Comparison of ENCODE assay signal across 22 cellular contexts in the genomic region with DNA sequence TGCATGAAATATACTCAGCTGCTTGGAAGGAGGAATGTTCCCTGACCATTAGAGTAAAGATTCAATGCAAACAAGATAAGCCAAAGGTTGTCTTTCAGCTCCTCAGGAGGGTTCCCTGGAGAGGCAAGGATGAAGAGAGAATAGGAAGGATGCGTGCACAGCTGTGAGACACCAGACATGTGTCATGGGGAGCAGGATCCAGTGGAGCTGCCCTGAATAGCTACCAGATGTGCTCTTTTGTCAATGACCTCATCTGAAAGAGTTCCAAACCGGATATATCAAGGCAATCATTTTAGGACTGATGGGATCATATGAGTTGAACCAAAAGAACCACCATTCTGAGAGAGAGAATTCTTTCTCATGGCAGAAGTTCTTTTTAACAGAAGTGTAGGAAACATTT.
DNase-seq lines count a peak whose midpoint lies in the region; ATAC-seq and TF ChIP-seq lines count a peak whose summit lies in the region.
"Had no signal": no experiment of that assay in that cellular context is flagged by ENCODE, and none has a peak within 500 bp of the region (broad histone marks: within the 10 kb centered on the region; RNA-seq: fewer than 3 reads in every experiment).

No MANE protein-coding gene starts in this region.

- no peak for TF ChIP-seq POLR2A in heart left ventricle (IDR thresholded peaks at IDR 0.05)

- WGBS in heart left ventricle, 4 donors = 51 to 81% (median 60%) methylated on average over 2 of the region's 2 CpGs

- H3K9me3 ChIP-seq in heart left ventricle (no peaks in the 10 kb centered on the region), left ventricle myocardium inferior (replicated peaks) (no peaks in the 10 kb centered on the region), mucosa of descending colon (no peaks in the 10 kb centered on the region)
- H3K9me3 ChIP-seq: esophagus muscularis mucosa, lower lobe of right lung, testis had no signal

- DNase-seq in heart left ventricle (peak in 4 of 5 donors; percentile 19 to 48 (median 30)), left ventricle myocardium inferior (no peak), RPMI7951 (ENCODE audit: low read depth) (peak; percentile 84), foreskin fibroblast (peak; percentile 88 to 95), mucosa of descending colon (no peak), NCI-H345 (lab: John Stamatoyannopoulos, UW) (no peak), NCI-H774 (lab: John Stamatoyannopoulos, UW) (no peak)
- DNase-seq: amygdala; dermis blood vessel endothelial cell; KG1; lower lobe of right lung; natural killer cell; NCI-H1417 treated with DMSO at 0.1 percent for 48 hours; NCI-H446 treated with DMSO at 0.1 percent for 48 hours; stimulated activated CD4-positive, alpha-beta T cell treated with anti-CD3 and anti-CD28 coated beads, Interleukin-1b, Interleukin-23, amount 100 ng/mL, for 48 hours; testis; WERI-Rb-1 had no signal

- H3K36me3 ChIP-seq in heart left ventricle (no peaks in the 10 kb centered on the region), left ventricle myocardium inferior (no peaks in the 10 kb centered on the region), mucosa of descending colon (ENCODE audit: low read depth) (no peaks in the 10 kb centered on the region)
- H3K36me3 ChIP-seq: esophagus muscularis mucosa, lower lobe of right lung, WERI-Rb-1 had no signal

- peak in 3 of 4 donors; percentile 58 to 96 (median 77) for ATAC-seq in heart left ventricle
- ATAC-seq in mucosa of descending colon = no peak
- no peak for ATAC-seq in HG03280 (IDR thresholded peaks at IDR 0.05; ENCODE audit: unreplicated experiment)
- ATAC-seq: activated T-helper 17 cell treated with anti-CD3 and anti-CD28 coated beads, Interleukin-2, amount 50 U/mL, for 72 hours; HCT116; natural killer cell; SK-N-SH treated with all-trans-retinoic acid at 6 μM for 48 hours had no signal

- H3K4me1 ChIP-seq in heart left ventricle (peaks cover 0 to 8% (median 0%) of the 10 kb centered on the region in 12 donors), left ventricle myocardium inferior (no peaks in the 10 kb centered on the region), mucosa of descending colon (ENCODE audit: low read depth) (no peaks in the 10 kb centered on the region)
- H3K4me1 ChIP-seq: lower lobe of right lung, testis had no signal

- intact Hi-C loops in heart left ventricle (cut with DNase I) (no loop called here), left ventricle myocardium inferior (cut with micrococcal nuclease) (no loop called here), mucosa of descending colon (cut with DNase I, micrococcal nuclease) (no loop called here)

- H3K4me3 ChIP-seq in heart left ventricle = no peak overlapping the region
- no peak overlapping the region for H3K4me3 ChIP-seq in left ventricle myocardium inferior
- no peak overlapping the region for H3K4me3 ChIP-seq in foreskin fibroblast (ENCODE audit: low read depth in 1 of 2, low read length in 2 of 2)
- H3K4me3 ChIP-seq in mucosa of descending colon = no peak overlapping the region
- H3K4me3 ChIP-seq: esophagus muscularis mucosa, lower lobe of right lung, testis had no signal

- no peaks in the 10 kb centered on the region for H3K27me3 ChIP-seq in heart left ventricle
- H3K27me3 ChIP-seq in left ventricle myocardium inferior (ENCODE audit: low read depth) = no peaks in the 10 kb centered on the region
- H3K27me3 ChIP-seq: esophagus muscularis mucosa, testis had no signal

- H3K27ac ChIP-seq in heart left ventricle (peak overlapping the region in 2 of 12 donors; percentile 6 to 24), left ventricle myocardium inferior (replicated peaks) (no peak overlapping the region)
- H3K27ac ChIP-seq: esophagus muscularis mucosa, lower lobe of right lung, testis, WERI-Rb-1 had no signal

- TF ChIP-seq CTCF in heart left ventricle (IDR thresholded peaks at IDR 0.05) (no peak), left ventricle myocardium inferior (IDR thresholded peaks at IDR 0.05; ENCODE audit: borderline replicate concordance) (no peak), foreskin fibroblast (IDR thresholded peaks at IDR 0.05; ENCODE audit: low read depth, low read length) (no peak), mucosa of descending colon (IDR thresholded peaks at IDR 0.05) (no peak)

Comparison
In these comparisons a context has a peak if more than half of its experiments do, and no peak if none do; other contexts are left out.
1. DNase-seq: peak in heart left ventricle (4 of 5), RPMI7951 (single experiment) and foreskin fibroblast (2 of 2); none in left ventricle myocardium inferior (single experiment), mucosa of descending colon (0 of 3), NCI-H345 (single experiment) and NCI-H774 (single experiment).
2. ATAC-seq: peak in heart left ventricle (3 of 4); none in mucosa of descending colon (single experiment) and HG03280 (single experiment).